Comparison of ENCODE assay signal across 8 cellular contexts in genomic region chr1:109466440-109467300, GRCh38. TPM values are rescaled to one million over a fixed set of nuclear protein-coding genes. Genes with fewer than 3 reads are reported as not detected.
DNase-seq lines count a peak whose midpoint lies in the region; ATAC-seq and TF ChIP-seq lines count a peak whose summit lies in the region.

SYPL2 (plus strand) TSS chr1:109466546; CDS start chr1:109466844, 298 bp downstream.

- intact Hi-C loops in MCF 10A (cut with micrococcal nuclease) (no loop called here), left ventricle myocardium superior (cut with micrococcal nuclease) (no loop called here), psoas muscle (cut with DNase I) (loop anchor here in 1 of 2 donors (5.0 kb wide), 1 partner anchor 39 kb away; the partner anchor contains the start of gene PSMA5)

- BruUV-seq in MCF 10A (replicated peaks; lab: Mats Ljungman, UMichigan), result no TSS peak

- no peak within 1 kb of the TSS for H3K4me3 Mint-ChIP-seq in MCF 10A (ENCODE audit: unreplicated experiment)

- H3K9me3 Mint-ChIP-seq in MCF 10A (ENCODE audit: unreplicated experiment), result no peaks in the 10 kb centered on the region

- H3K9me3 ChIP-seq in psoas muscle, result no peaks in the 10 kb centered on the region

- H3K4me1 ChIP-seq in psoas muscle, result peaks cover 33% of the 10 kb centered on the region

- peak within 1 kb of the TSS; percentile 87 for H3K4me3 ChIP-seq in psoas muscle

- H3K27ac Mint-ChIP-seq in MCF 10A (ENCODE audit: low read depth, unreplicated experiment), result no peak within 1 kb of the TSS

- H3K36me3 Mint-ChIP-seq in MCF 10A (ENCODE audit: insufficient read depth, unreplicated experiment), result no peaks in the 10 kb centered on the region

- no peaks in the 10 kb centered on the region for H3K36me3 ChIP-seq in psoas muscle (ENCODE audit: insufficient read depth in 1 of 2, low read depth in 1 of 2)

- TF ChIP-seq CTCF in MCF 10A (IDR thresholded peaks at IDR 0.05; ENCODE audit: unreplicated experiment), result no peak
- no peak for TF ChIP-seq CTCF in psoas muscle (IDR thresholded peaks at IDR 0.05)

- H3K27me3 Mint-ChIP-seq in MCF 10A (ENCODE audit: insufficient read depth, unreplicated experiment), result peaks cover 95% of the 10 kb centered on the region

- H3K4me1 Mint-ChIP-seq in MCF 10A (ENCODE audit: insufficient read depth, unreplicated experiment), result no peaks in the 10 kb centered on the region

- CTCF ChIA-PET in MCF 10A (lab: Yijun Ruan, JAX), result no interaction called here

- POLR2A ChIA-PET in MCF 10A (lab: Yijun Ruan, JAX), result no interaction called here

- no peaks in the 10 kb centered on the region for H3K27me3 ChIP-seq in psoas muscle (ENCODE audit: insufficient read depth in 3 of 3, low read length in 2 of 3)

- ATAC-seq in left ventricle myocardium superior (peak; percentile 93), psoas muscle (peak; percentile 85 to 89 (median 88)), HG03342 (IDR thresholded peaks at IDR 0.05; ENCODE audit: unreplicated experiment) (no peak), HG03571 (IDR thresholded peaks at IDR 0.05; ENCODE audit: unreplicated experiment) (no peak)

- DNase-seq in T47D (ENCODE audit: low read depth in 1 of 2, low spot score in 1 of 2) (peak; percentile 24 to 55), MCF 10A (ENCODE audit: unreplicated experiment) (no peak), left ventricle myocardium superior (peak; percentile 81), psoas muscle (peak; percentile 86 to 95), NOMO-1 treated with dmso at 0.1 percent for 144 hours (lab: John Stamatoyannopoulos, UW; ENCODE audit: unreplicated experiment) (no peak)
- DNase-seq in activated naive CD4-positive, alpha-beta T cell treated with anti-CD3 and anti-CD28 coated beads, Interleukin-2, amount 50 U/mL, for 16 hours, result peak; percentile 33

- in situ Hi-C loops in T47D (cut with HindIII; ENCODE audit: low pct_unique_long_range_greater_than_20kb, low sequenced_read_pairs), result no loop called here

- 0% methylated on average over 55 to 91 of the region's 91 CpGs for WGBS in psoas muscle, 3 donors

- H3K27ac ChIP-seq in psoas muscle, result peak within 1 kb of the TSS; percentile 97

RNA-seq across cellular contexts. Expression of gene SYPL2, which starts in this region (rescaled TPM):
- total RNA-seq in MCF 10A (2022) (not detected in 2 replicates), left ventricle myocardium superior (30.4 TPM), psoas muscle (100 to 1,000 TPM; 125 to 203 (median 163) TPM)
- 10 to 100 TPM; 35.3 to 67.8 (median 66.2) TPM for polyA plus RNA-seq in psoas muscle

Comparison
In these comparisons a context has a peak if more than half of its experiments do, and no peak if none do; other contexts are left out.
1. RNA of gene SYPL2 (total RNA-seq): 125 to 203 TPM in psoas muscle and 30.4 TPM in left ventricle myocardium superior (single experiment); not detected in MCF 10A; every median in the first group is over 10 times any median in the second.
2. DNase-seq: peak in T47D (2 of 2), activated naive CD4-positive, alpha-beta T cell treated with anti-CD3 and anti-CD28 coated beads, Interleukin-2, amount 50 U/mL, for 16 hours (single experiment), left ventricle myocardium superior (single experiment) and psoas muscle (2 of 2); none in MCF 10A (single experiment) and NOMO-1 treated with dmso at 0.1 percent for 144 hours (single experiment).
3. ATAC-seq: peak in left ventricle myocardium superior (single experiment) and psoas muscle (4 of 4); none in HG03342 (single experiment) and HG03571 (single experiment).